7 cellular contexts compared by ENCODE assay signal in the genomic region with DNA sequence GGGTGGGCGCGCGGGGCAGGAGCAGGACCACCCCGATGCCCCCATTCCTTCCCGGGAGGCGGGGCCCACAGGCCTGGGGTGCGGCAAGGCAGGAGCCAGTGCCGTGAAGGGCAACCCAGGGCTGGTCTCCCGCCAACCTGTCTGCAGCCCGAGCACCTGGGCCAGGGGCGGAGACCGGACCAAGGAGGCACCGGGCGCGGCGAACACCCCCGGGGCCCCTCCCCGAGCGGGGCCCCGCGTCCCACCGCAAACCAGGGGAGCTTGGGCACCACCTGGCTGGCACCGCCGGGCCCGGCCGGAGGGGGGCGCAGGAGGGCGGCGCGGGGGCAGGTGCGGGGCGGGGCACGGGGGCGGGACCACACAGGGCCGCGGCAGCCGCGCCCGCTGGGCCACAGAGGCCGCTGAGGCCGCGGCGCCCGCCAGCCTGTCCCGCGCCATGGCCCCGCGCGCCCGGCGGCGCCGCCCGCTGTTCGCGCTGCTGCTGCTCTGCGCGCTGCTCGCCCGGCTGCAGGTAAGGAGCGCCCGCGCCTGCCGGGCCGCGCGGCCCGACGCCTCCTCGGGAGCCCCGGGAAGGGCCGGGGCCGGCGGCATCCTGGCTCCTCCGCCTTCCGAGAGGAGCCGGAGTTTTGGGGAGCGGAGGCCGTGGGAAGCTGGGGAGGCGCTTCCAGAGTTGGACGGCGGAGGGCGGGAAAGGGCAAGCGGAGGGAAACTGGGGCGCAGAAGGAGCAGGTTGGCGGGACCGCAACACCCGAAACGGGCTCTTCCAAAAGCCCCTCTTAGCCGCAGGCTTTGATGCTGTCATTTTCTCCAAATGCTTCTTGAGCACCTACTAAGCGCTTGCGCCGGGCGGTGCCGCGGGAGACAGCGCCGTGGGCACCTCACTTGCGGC. TPM values are rescaled to one million over a fixed set of nuclear protein-coding genes. Genes with fewer than 3 reads are reported as not detected.
DNase-seq lines count a peak whose midpoint lies in the region; ATAC-seq and TF ChIP-seq lines count a peak whose summit lies in the region.

TNFRSF11A (plus strand) TSS at position 394 of the 889 bp plus-strand sequence; CDS start at position 437, 43 bp downstream.

- WGBS in endodermal cell (ENCODE audit: insufficient coverage in 1 of 2, insufficient read length in 1 of 2), 2 experiments: 2 to 3% methylated on average over 34 to 99 of the region's 99 CpGs
- WGBS in thymus: under 1% methylated on average over 99 of the region's 99 CpGs

- ATAC-seq in GM18520 (IDR thresholded peaks at IDR 0.05; ENCODE audit: unreplicated experiment) (peak; percentile 49), HG02623 (IDR thresholded peaks at IDR 0.05; ENCODE audit: unreplicated experiment) (peak; percentile 63)
- peak; percentile 82 to 84 for ATAC-seq in naive thymus-derived CD8-positive, alpha-beta T cell

- POLR2A ChIA-PET in activated CD4-positive, alpha-beta memory T cell treated with anti-CD3 and anti-CD28 coated beads, Interleukin-2, amount 10 ng/mL, durations not matched to agents 7 days and 5 days (lab: Charles Lee): interaction anchor here (0.9 to 4.5 kb wide), 5 partner anchors 8 to 138 kb away, joined by 3 to 26 read pairs (median 6); partner anchors contain the start of genes PIGN and RELCH
- POLR2A ChIA-PET in naive thymus-derived CD8-positive, alpha-beta T cell (lab: Charles Lee): no interaction called here

- TF ChIP-seq CTCF in endodermal cell (conservative IDR thresholded peaks at IDR 0.05): peak; percentile 76

- DNase-seq in NCI-H2107 (lab: John Stamatoyannopoulos, UW) (peak; percentile 74), endodermal cell (peak; percentile 93)
- DNase-seq in activated CD4-positive, alpha-beta memory T cell treated with anti-CD3 and anti-CD28 coated beads, Interleukin-2, amount 10 ng/mL, durations not matched to agents 7 days and 5 days: peak; percentile 81
- DNase-seq in naive thymus-derived CD8-positive, alpha-beta T cell: peak; percentile 31 to 68 (median 56)

- peaks cover 22% of the 10 kb centered on the region for H3K36me3 Mint-ChIP-seq in activated CD4-positive, alpha-beta memory T cell treated with anti-CD3 and anti-CD28 coated beads, Interleukin-2, amount 10 ng/mL, durations not matched to agents 7 days and 5 days (ENCODE audit: low read depth)
- H3K36me3 Mint-ChIP-seq in endodermal cell (ENCODE audit: low read depth): no peaks in the 10 kb centered on the region
- H3K36me3 Mint-ChIP-seq in naive thymus-derived CD8-positive, alpha-beta T cell: peaks cover 0 to 2% (median 2%) of the 10 kb centered on the region in 3 donors

- H3K9me3 Mint-ChIP-seq in activated CD4-positive, alpha-beta memory T cell treated with anti-CD3 and anti-CD28 coated beads, Interleukin-2, amount 10 ng/mL, durations not matched to agents 7 days and 5 days: no peaks in the 10 kb centered on the region
- no peaks in the 10 kb centered on the region for H3K9me3 Mint-ChIP-seq in endodermal cell
- H3K9me3 Mint-ChIP-seq in naive thymus-derived CD8-positive, alpha-beta T cell: no peaks in the 10 kb centered on the region

- H3K9ac ChIP-seq in endodermal cell (ENCODE audit: extremely low read depth, low read length, poor library complexity, severe bottlenecking): peak within 1 kb of the TSS; percentile 63

- H3K27ac Mint-ChIP-seq in activated CD4-positive, alpha-beta memory T cell treated with anti-CD3 and anti-CD28 coated beads, Interleukin-2, amount 10 ng/mL, durations not matched to agents 7 days and 5 days: peak within 1 kb of the TSS; percentile 45
- H3K27ac Mint-ChIP-seq in endodermal cell: peak within 1 kb of the TSS; percentile 54
- peak within 1 kb of the TSS in 6 of 10 donors; percentile 7 to 82 (median 58) for H3K27ac Mint-ChIP-seq in naive thymus-derived CD8-positive, alpha-beta T cell

- peaks cover 24% of the 10 kb centered on the region for H3K4me1 ChIP-seq in endodermal cell (ENCODE audit: control insufficient read depth, insufficient read depth, low read length)
- H3K4me1 ChIP-seq in thymus (ENCODE audit: control insufficient read depth, insufficient read depth, low read length): peaks cover 9% of the 10 kb centered on the region

- H3K27ac ChIP-seq in endodermal cell (ENCODE audit: low read depth, low read length): no peak within 1 kb of the TSS
- H3K27ac ChIP-seq in thymus (ENCODE audit: low read depth): no peak within 1 kb of the TSS

- H3K4me1 Mint-ChIP-seq in activated CD4-positive, alpha-beta memory T cell treated with anti-CD3 and anti-CD28 coated beads, Interleukin-2, amount 10 ng/mL, durations not matched to agents 7 days and 5 days: peaks cover 54% of the 10 kb centered on the region
- H3K4me1 Mint-ChIP-seq in endodermal cell: peaks cover 55% of the 10 kb centered on the region
- H3K4me1 Mint-ChIP-seq in naive thymus-derived CD8-positive, alpha-beta T cell: peaks cover 14 to 40% (median 32%) of the 10 kb centered on the region in 4 donors

- H3K27me3 ChIP-seq in endodermal cell (ENCODE audit: control insufficient read depth, insufficient read depth, low read length, poor library complexity, severe bottlenecking): no peaks in the 10 kb centered on the region
- H3K27me3 ChIP-seq in thymus (ENCODE audit: control insufficient read depth, insufficient read depth): peaks cover 37% of the 10 kb centered on the region

- H3K36me3 ChIP-seq in endodermal cell (ENCODE audit: control insufficient read depth, insufficient read depth, low read length): no peaks in the 10 kb centered on the region
- no peaks in the 10 kb centered on the region for H3K36me3 ChIP-seq in thymus (ENCODE audit: control insufficient read depth, insufficient read depth)

- no peaks in the 10 kb centered on the region for H3K9me3 ChIP-seq in endodermal cell (ENCODE audit: control insufficient read depth, low read length)
- H3K9me3 ChIP-seq in thymus (ENCODE audit: control insufficient read depth): no peaks in the 10 kb centered on the region

- CTCF ChIA-PET in activated CD4-positive, alpha-beta memory T cell treated with anti-CD3 and anti-CD28 coated beads, Interleukin-2, amount 10 ng/mL, durations not matched to agents 7 days and 5 days (lab: Charles Lee): interaction anchor here (0.6 to 3.0 kb wide), 4 partner anchors 9 to 138 kb away, joined by 3 to 18 read pairs (median 6); partner anchors contain the start of genes PIGN and RELCH

- peaks cover 49% of the 10 kb centered on the region for H3K27me3 Mint-ChIP-seq in activated CD4-positive, alpha-beta memory T cell treated with anti-CD3 and anti-CD28 coated beads, Interleukin-2, amount 10 ng/mL, durations not matched to agents 7 days and 5 days
- H3K27me3 Mint-ChIP-seq in endodermal cell (ENCODE audit: insufficient read depth): peaks cover 31% of the 10 kb centered on the region
- H3K27me3 Mint-ChIP-seq in naive thymus-derived CD8-positive, alpha-beta T cell: peaks cover 44 to 85% (median 64%) of the 10 kb centered on the region in 5 donors

- H3K4me3 ChIP-seq in endodermal cell (ENCODE audit: low read length) (peak within 1 kb of the TSS; percentile 90), thymus (ENCODE audit: low read length) (peak within 1 kb of the TSS; percentile 58)

- H3K4me3 Mint-ChIP-seq in activated CD4-positive, alpha-beta memory T cell treated with anti-CD3 and anti-CD28 coated beads, Interleukin-2, amount 10 ng/mL, durations not matched to agents 7 days and 5 days: peak within 1 kb of the TSS; percentile 93
- H3K4me3 Mint-ChIP-seq in endodermal cell: peak within 1 kb of the TSS; percentile 72
- peak within 1 kb of the TSS; percentile 71 to 89 (median 84) for H3K4me3 Mint-ChIP-seq in naive thymus-derived CD8-positive, alpha-beta T cell

RNA-seq across cellular contexts. Expression of gene TNFRSF11A, which starts in this region (rescaled TPM):
- total RNA-seq in activated CD4-positive, alpha-beta memory T cell treated with anti-CD3 and anti-CD28 coated beads, Interleukin-2, amount 10 ng/mL, durations not matched to agents 7 days and 5 days: 10 to 100 TPM; 26.0 to 30.0 TPM
- 10 to 100 TPM; 13.7 to 35.6 TPM for total RNA-seq in endodermal cell
- polyA plus RNA-seq in endodermal cell (2013, experiment 1 of 2): 1.5 TPM
- polyA plus RNA-seq in endodermal cell (2013, experiment 2 of 2): 1.7 TPM
- total RNA-seq in naive thymus-derived CD8-positive, alpha-beta T cell: under 1 TPM; 0.08 to 0.36 TPM
- not detected for polyA plus RNA-seq in naive thymus-derived CD8-positive, alpha-beta T cell
- polyA plus RNA-seq in thymus: 3.6 TPM

Comparison
In these comparisons a context has a peak if more than half of its experiments do, and no peak if none do; other contexts are left out.
1. RNA of gene TNFRSF11A (total RNA-seq): 13.7 to 35.6 TPM in endodermal cell and 26.0 to 30.0 TPM in activated CD4-positive, alpha-beta memory T cell treated with anti-CD3 and anti-CD28 coated beads, Interleukin-2, amount 10 ng/mL, durations not matched to agents 7 days and 5 days; 0.08 to 0.36 TPM in naive thymus-derived CD8-positive, alpha-beta T cell; every median in the first group is over 10 times any median in the second.
2. Peak in DNase-seq and ATAC-seq in naive thymus-derived CD8-positive, alpha-beta T cell; RNA of the gene not detected or under 1 TPM.
3. Peak in every context shown above with its lines, with median percentiles within 50 percentile points of each other: ATAC-seq, DNase-seq, H3K27ac Mint-ChIP-seq and H3K4me3 Mint-ChIP-seq.